9 cellular contexts compared by ENCODE assay signal in genomic region chr6:43515808-43516207, GRCh38. TPM values are rescaled to one million over a fixed set of nuclear protein-coding genes. Genes with fewer than 3 reads are reported as not detected.
DNase-seq lines count a peak whose midpoint lies in the region; ATAC-seq and TF ChIP-seq lines count a peak whose summit lies in the region.
"Had no signal": no experiment of that assay in that cellular context is flagged by ENCODE, and none has a peak within 500 bp of the region (broad histone marks: within the 10 kb centered on the region; RNA-seq: fewer than 3 reads in every experiment).

No MANE protein-coding gene starts in this region.

- no peak overlapping the region for H4K8ac ChIP-seq in neuronal stem cell (ENCODE audit: low read depth, low read length)

- H3K4me1 ChIP-seq in Karpas-422 (ENCODE audit: low read length) (peaks cover 24% of the 10 kb centered on the region), endodermal cell (ENCODE audit: control insufficient read depth, insufficient read depth, low read length) (peaks cover 6% of the 10 kb centered on the region), neuronal stem cell (ENCODE audit: control insufficient read depth in 2 of 2, insufficient read depth in 1 of 2, low read depth in 1 of 2, low read length in 2 of 2) (peaks cover 8 to 10% of the 10 kb centered on the region in 2 donors)

- no peak overlapping the region for H2BK12ac ChIP-seq in neuronal stem cell (ENCODE audit: low read length)

- no peak overlapping the region for H3K23ac ChIP-seq in neuronal stem cell (ENCODE audit: low read depth, low read length, poor library complexity)

- H2AFZ ChIP-seq in Karpas-422 (ENCODE audit: low read length) (no peak overlapping the region), neuronal stem cell (ENCODE audit: low read length) (no peak overlapping the region)

- no peak overlapping the region for H3K14ac ChIP-seq in neuronal stem cell (ENCODE audit: low read length)

- CTCF ChIA-PET in BJ (lab: Yijun Ruan, JAX), result interaction anchor here (0.7 to 1.9 kb wide), 6 partner anchors 8 to 513 kb away, joined by 3 to 11 read pairs (median 3); partner anchors contain the start of gene DNPH1
- CTCF ChIA-PET in activated naive CD4-positive, alpha-beta T cell treated with anti-CD3 and anti-CD28 coated beads for 36 hours (lab: Charles Lee), result interaction anchor here (0.5 to 0.7 kb wide), 3 partner anchors 9 to 117 kb away, joined by 3 to 5 read pairs (median 4); no protein-coding TSS in a partner anchor

- H3K36me3 Mint-ChIP-seq in endodermal cell (ENCODE audit: low read depth), result peaks cover 50% of the 10 kb centered on the region
- H3K36me3 Mint-ChIP-seq in activated naive CD4-positive, alpha-beta T cell treated with anti-CD3 and anti-CD28 coated beads for 36 hours (ENCODE audit: low read depth), result peaks cover 14% of the 10 kb centered on the region

- peaks cover 11% of the 10 kb centered on the region for H3K4me1 Mint-ChIP-seq in endodermal cell
- H3K4me1 Mint-ChIP-seq in activated naive CD4-positive, alpha-beta T cell treated with anti-CD3 and anti-CD28 coated beads for 36 hours (ENCODE audit: low read depth), result peaks cover 26% of the 10 kb centered on the region

- H3K36me3 ChIP-seq in BJ (ENCODE audit: control insufficient read depth, insufficient read depth, low read length), result peaks cover 40% of the 10 kb centered on the region
- H3K36me3 ChIP-seq in Karpas-422 (ENCODE audit: insufficient read depth, low read length), result peaks cover 24% of the 10 kb centered on the region
- peaks cover 65% of the 10 kb centered on the region for H3K36me3 ChIP-seq in endodermal cell (ENCODE audit: control insufficient read depth, insufficient read depth, low read length)
- H3K36me3 ChIP-seq in neuronal stem cell (replicated peaks in 1 of 2; ENCODE audit: control insufficient read depth in 2 of 2, insufficient read depth in 2 of 2, low read length in 2 of 2), result peaks cover 53 to 74% of the 10 kb centered on the region in 2 donors

- H2BK120ac ChIP-seq in neuronal stem cell (ENCODE audit: low read depth, low read length), result no peak overlapping the region

- H2BK5ac ChIP-seq in neuronal stem cell (ENCODE audit: low read length), result no peak overlapping the region

- peak overlapping the region; percentile 84 for H3K9ac ChIP-seq in Karpas-422 (ENCODE audit: low read length)
- H3K9ac ChIP-seq in endodermal cell (ENCODE audit: extremely low read depth, low read length, poor library complexity, severe bottlenecking), result peak overlapping the region; percentile 95
- peak overlapping the region; percentile 24 for H3K9ac ChIP-seq in neuronal stem cell (ENCODE audit: low read depth, low read length, poor library complexity)

- no peak for TF ChIP-seq CTCF in BJ (IDR thresholded peaks at IDR 0.05; ENCODE audit: insufficient read depth, low read depth, low read length)
- TF ChIP-seq CTCF in endodermal cell (conservative IDR thresholded peaks at IDR 0.05), result no peak

- H3K27ac Mint-ChIP-seq in endodermal cell, result no peak overlapping the region
- H3K27ac Mint-ChIP-seq in activated naive CD4-positive, alpha-beta T cell treated with anti-CD3 and anti-CD28 coated beads for 36 hours, result no peak overlapping the region

- H4K91ac ChIP-seq in neuronal stem cell (ENCODE audit: low read depth, low read length, poor library complexity), result no peak overlapping the region

- DNase-seq in BJ (ENCODE audit: low read depth) (no peak), Karpas-422 (no peak), endodermal cell (no peak), neuronal stem cell (ENCODE audit: low spot score) (no peak), T1000 (lab: John Stamatoyannopoulos, UW) (no peak), GM03348 (ENCODE audit: low spot score) (no peak)
- no peak for DNase-seq in activated naive CD4-positive, alpha-beta T cell treated with anti-CD3 and anti-CD28 coated beads for 36 hours
- DNase-seq: NCI-H526 treated with DMSO at 0.1 percent for 48 hours had no signal

- H3K79me2 ChIP-seq in Karpas-422 (ENCODE audit: low read length), result peaks cover 52% of the 10 kb centered on the region

- H2AK5ac ChIP-seq in neuronal stem cell (ENCODE audit: low read depth, low read length), result peak overlapping the region; percentile 17

- H3K9me3 ChIP-seq in Karpas-422 (ENCODE audit: low read length) (no peaks in the 10 kb centered on the region), endodermal cell (ENCODE audit: control insufficient read depth, low read length) (no peaks in the 10 kb centered on the region), neuronal stem cell (replicated peaks in 1 of 2; ENCODE audit: control insufficient read depth in 2 of 2, insufficient read depth in 1 of 2, low read depth in 1 of 2, low read length in 2 of 2) (no peaks in the 10 kb centered on the region)

- peak overlapping the region; percentile 92 for H3K4me3 ChIP-seq in BJ (ENCODE audit: low read depth, low read length)
- peak overlapping the region; percentile 83 for H3K4me3 ChIP-seq in Karpas-422 (ENCODE audit: low read length)
- peak overlapping the region; percentile 100 for H3K4me3 ChIP-seq in endodermal cell (ENCODE audit: low read length)
- peak overlapping the region; percentile 89 to 96 for H3K4me3 ChIP-seq in neuronal stem cell (ENCODE audit: low read length in 2 of 2)

- H2BK15ac ChIP-seq in neuronal stem cell (ENCODE audit: low read length), result no peak overlapping the region

- no peak overlapping the region for H3K4me3 Mint-ChIP-seq in endodermal cell
- H3K4me3 Mint-ChIP-seq in activated naive CD4-positive, alpha-beta T cell treated with anti-CD3 and anti-CD28 coated beads for 36 hours, result no peak overlapping the region

- H3K4me2 ChIP-seq in Karpas-422 (ENCODE audit: low read depth, low read length, poor library complexity, severe bottlenecking) (peak overlapping the region; percentile 90), neuronal stem cell (ENCODE audit: insufficient read depth, low read length, poor library complexity, severe bottlenecking) (peak overlapping the region; percentile 83)

- H4K20me1 ChIP-seq in Karpas-422 (ENCODE audit: insufficient read depth, low read depth, low read length), result no peaks in the 10 kb centered on the region

- H3K4ac ChIP-seq in neuronal stem cell (ENCODE audit: low read length), result no peak overlapping the region

- H3K27me3 Mint-ChIP-seq in endodermal cell (ENCODE audit: insufficient read depth), result no peaks in the 10 kb centered on the region
- no peaks in the 10 kb centered on the region for H3K27me3 Mint-ChIP-seq in activated naive CD4-positive, alpha-beta T cell treated with anti-CD3 and anti-CD28 coated beads for 36 hours (ENCODE audit: low read depth)

- H3K9me2 ChIP-seq in Karpas-422 (replicated peaks; ENCODE audit: insufficient read depth, low read length), result no peaks in the 10 kb centered on the region

- intact Hi-C loops in activated naive CD4-positive, alpha-beta T cell treated with anti-CD3 and anti-CD28 coated beads for 36 hours (cut with micrococcal nuclease), result loop anchor here (1.0 to 5.0 kb wide), 7 partner anchors 39 to 611 kb away; partner anchors contain the start of genes ABCC10, MRPL14, PEX6 and POLH

- WGBS in endodermal cell (ENCODE audit: insufficient coverage in 1 of 2, insufficient read length in 1 of 2), 2 experiments, result 84 to 90% methylated on average over 9 of the region's 9 CpGs
- WGBS in neuronal stem cell (ENCODE audit: extremely low coverage in 2 of 2, insufficient read length in 2 of 2, insufficient replicate concordance in 1 of 2), 2 donors, result no CpG with 5 or more reads among the region's 9 CpGs

- H3K27me3 ChIP-seq in BJ (ENCODE audit: control insufficient read depth, insufficient read depth, low read length) (no peaks in the 10 kb centered on the region), Karpas-422 (ENCODE audit: low read length) (no peaks in the 10 kb centered on the region), endodermal cell (ENCODE audit: control insufficient read depth, insufficient read depth, low read length, poor library complexity, severe bottlenecking) (no peaks in the 10 kb centered on the region), neuronal stem cell (ENCODE audit: control insufficient read depth in 3 of 3, insufficient read depth in 3 of 3, low read depth in 1 of 3, low read length in 3 of 3) (no peaks in the 10 kb centered on the region)

- no peak overlapping the region for H3K27ac ChIP-seq in Karpas-422 (ENCODE audit: low read length)
- H3K27ac ChIP-seq in endodermal cell (ENCODE audit: low read depth, low read length), result no peak overlapping the region
- H3K27ac ChIP-seq in neuronal stem cell (replicated peaks; ENCODE audit: low read length), result no peak overlapping the region

- H3K79me1 ChIP-seq in neuronal stem cell (ENCODE audit: low read depth, low read length), result peaks cover 15% of the 10 kb centered on the region

- no peak overlapping the region for H3K18ac ChIP-seq in neuronal stem cell (ENCODE audit: low read length)

- ATAC-seq in HG03432 (IDR thresholded peaks at IDR 0.05; ENCODE audit: unreplicated experiment), result no peak

- no peaks in the 10 kb centered on the region for H3K9me3 Mint-ChIP-seq in endodermal cell
- no peaks in the 10 kb centered on the region for H3K9me3 Mint-ChIP-seq in activated naive CD4-positive, alpha-beta T cell treated with anti-CD3 and anti-CD28 coated beads for 36 hours

- POLR2A ChIA-PET in BJ (lab: Charles Lee), result no interaction called here

RNA-seq across cellular contexts. Expression of gene YIPF3, which starts 0.9 kb away (rescaled TPM):
- polyA plus RNA-seq in BJ (2011; rRNA removed), result 291 and 355 TPM in 2 replicates
- polyA minus RNA-seq in BJ (2011; rRNA and poly(A)+ RNA removed), result 242 and 409 TPM in 2 replicates
- 50.3 and 66.7 TPM in 2 replicates for total RNA-seq in Karpas-422 (2014; rRNA removed; shearing (Covaris generic); ENCODE audit: low replicate concordance)
- total RNA-seq in endodermal cell, result 100 to 1,000 TPM in 1 of 2 donors, 10 to 100 TPM in 1; 87.7 to 103 TPM
- 117 TPM for polyA plus RNA-seq in endodermal cell (2013, experiment 1 of 2)
- polyA plus RNA-seq in endodermal cell (2013, experiment 2 of 2), result 99.9 TPM
- polyA plus RNA-seq in neuronal stem cell (2013, experiment 1 of 2), result 77.3 TPM
- polyA plus RNA-seq in neuronal stem cell (2013, experiment 2 of 2), result 75.2 TPM
- 10 to 100 TPM; 26.2 to 26.5 TPM for total RNA-seq in activated naive CD4-positive, alpha-beta T cell treated with anti-CD3 and anti-CD28 coated beads for 36 hours

RNA-seq across cellular contexts. Expression of gene POLR1C, which starts 1.1 kb away (rescaled TPM):
- 37.5 and 41.5 TPM in 2 replicates for polyA plus RNA-seq in BJ (2011; rRNA removed)
- 12.6 and 25.1 TPM in 2 replicates for polyA minus RNA-seq in BJ (2011; rRNA and poly(A)+ RNA removed)
- 50.0 and 59.4 TPM in 2 replicates for total RNA-seq in Karpas-422 (2014; rRNA removed; shearing (Covaris generic); ENCODE audit: low replicate concordance)
- total RNA-seq in endodermal cell, result 10 to 100 TPM; 37.6 to 44.2 TPM
- polyA plus RNA-seq in endodermal cell (2013, experiment 1 of 2), result 35.3 TPM
- polyA plus RNA-seq in endodermal cell (2013, experiment 2 of 2), result 27.4 TPM
- 23.4 TPM for polyA plus RNA-seq in neuronal stem cell (2013, experiment 1 of 2)
- 22.0 TPM for polyA plus RNA-seq in neuronal stem cell (2013, experiment 2 of 2)
- total RNA-seq in activated naive CD4-positive, alpha-beta T cell treated with anti-CD3 and anti-CD28 coated beads for 36 hours, result 10 to 100 TPM; 47.5 to 50.1 TPM

RNA-seq across cellular contexts. Expression of gene LRRC73, which starts 5.7 kb away (rescaled TPM):
- polyA plus RNA-seq in BJ (2011; rRNA removed), result 0.15 and 0.33 TPM in 2 replicates
- 0.28 and 0.46 TPM in 2 replicates for polyA minus RNA-seq in BJ (2011; rRNA and poly(A)+ RNA removed)
- total RNA-seq in Karpas-422 (2014; rRNA removed; shearing (Covaris generic); ENCODE audit: low replicate concordance), result 0.19 and 0.69 TPM in 2 replicates
- under 1 TPM; 0.46 to 0.64 TPM for total RNA-seq in endodermal cell
- polyA plus RNA-seq in endodermal cell (2013, experiment 1 of 2), result 1.2 TPM
- 1.4 TPM for polyA plus RNA-seq in endodermal cell (2013, experiment 2 of 2)
- 0.92 TPM for polyA plus RNA-seq in neuronal stem cell (2013, experiment 1 of 2)
- polyA plus RNA-seq in neuronal stem cell (2013, experiment 2 of 2), result 0.98 TPM
- total RNA-seq in activated naive CD4-positive, alpha-beta T cell treated with anti-CD3 and anti-CD28 coated beads for 36 hours, result under 1 TPM; 0.10 to 0.17 TPM

RNA-seq across cellular contexts. Expression of gene TJAP1, which starts 38.4 kb away (rescaled TPM):
- 17.5 and 29.0 TPM in 2 replicates for polyA plus RNA-seq in BJ (2011; rRNA removed)
- 10.3 and 10.4 TPM in 2 replicates for polyA minus RNA-seq in BJ (2011; rRNA and poly(A)+ RNA removed)
- total RNA-seq in Karpas-422 (2014; rRNA removed; shearing (Covaris generic); ENCODE audit: low replicate concordance), result 16.3 and 17.3 TPM in 2 replicates
- total RNA-seq in endodermal cell, result 10 to 100 TPM; 44.3 to 50.2 TPM
- 42.1 TPM for polyA plus RNA-seq in endodermal cell (2013, experiment 1 of 2)
- polyA plus RNA-seq in endodermal cell (2013, experiment 2 of 2), result 33.3 TPM
- 30.3 TPM for polyA plus RNA-seq in neuronal stem cell (2013, experiment 1 of 2)
- 28.9 TPM for polyA plus RNA-seq in neuronal stem cell (2013, experiment 2 of 2)
- 10 to 100 TPM; 23.0 to 24.6 TPM for total RNA-seq in activated naive CD4-positive, alpha-beta T cell treated with anti-CD3 and anti-CD28 coated beads for 36 hours

Comparison
In these comparisons a context has a peak if more than half of its experiments do, and no peak if none do; other contexts are left out.
1. H3K9ac ChIP-seq: peak in every context shown above with its lines; median percentile 95 in endodermal cell; 84 in Karpas-422; 24 in neuronal stem cell.